ENCODE assay signal across 1 cellular context in genomic region chr20:47365023-47365764, GRCh38.
TF ChIP-seq lines count a peak whose summit lies in the region.

No MANE protein-coding gene starts in this region.

TF ChIP-seq in endothelial cell of umbilical vein, 7 proteins besides CTCF, POLR2A, EP300 and RAD21:
- TF ChIP-seq MAX (IDR thresholded peaks at IDR 0.05; ENCODE audit: insufficient read depth, insufficient read length) (no peak), GATA2 (IDR thresholded peaks at IDR 0.05; ENCODE audit: insufficient read depth, insufficient read length, low read depth, low read length) (no peak), FOS (IDR thresholded peaks at IDR 0.05; ENCODE audit: borderline replicate concordance, insufficient read depth, low read length) (no peak), POLR2AphosphoS5 (IDR thresholded peaks at IDR 0.05; ENCODE audit: insufficient read depth, low read depth, low read length) (no peak)
TF ChIP-seq in endothelial cell of umbilical vein: peak in this region for 0.
